In the genomic region with DNA sequence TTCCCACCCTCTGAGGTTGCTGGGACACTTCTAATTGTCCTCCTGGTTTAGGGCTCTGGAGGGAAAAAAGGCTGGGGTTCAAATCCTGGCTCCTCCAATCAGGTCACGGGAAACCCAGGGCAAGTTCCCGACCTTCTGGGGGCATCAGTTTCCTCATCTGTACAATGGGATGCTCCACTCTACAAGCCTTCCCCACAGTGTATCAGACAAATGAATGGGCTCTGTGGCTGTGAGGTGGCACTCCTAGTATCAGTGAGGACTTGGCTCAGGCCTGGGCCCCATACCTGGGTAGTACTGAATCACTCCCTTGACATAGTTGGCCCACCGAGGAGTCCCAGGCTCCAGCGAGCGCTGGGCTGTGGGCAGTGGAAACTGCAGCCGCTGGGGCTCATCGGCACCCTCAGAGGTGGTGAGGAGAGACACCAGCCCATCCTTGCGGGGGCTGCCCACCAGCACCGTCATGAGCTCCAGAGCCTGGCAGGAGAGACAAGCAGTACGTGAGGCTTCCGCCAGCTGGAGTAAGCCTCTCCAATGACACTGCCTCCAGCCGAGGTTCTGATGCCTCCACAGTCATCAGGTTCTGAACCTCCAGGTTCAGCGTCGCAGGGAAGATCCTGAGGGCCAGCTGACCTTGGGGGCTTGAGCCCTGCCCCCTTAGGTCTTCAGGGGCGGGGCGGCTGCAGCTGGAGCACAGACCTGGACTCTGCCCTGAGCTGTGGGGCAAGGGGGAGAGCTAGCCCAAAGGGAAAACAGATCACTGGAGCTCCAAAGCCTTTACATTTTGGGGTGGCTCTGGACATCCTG, we compare ENCODE assay signal across 8 cellular contexts. TPM values are rescaled to one million over a fixed set of nuclear protein-coding genes. Genes with fewer than 3 reads are reported as not detected.
DNase-seq lines count a peak whose midpoint lies in the region; ATAC-seq and TF ChIP-seq lines count a peak whose summit lies in the region.

No MANE protein-coding gene starts in this region.

- ATAC-seq in SK-N-SH treated with all-trans-retinoic acid at 6 μM for 48 hours (peak; percentile 3; the same call in 2 of the 3 replicates), foreskin keratinocyte (peak; percentile 21), GM18907 (IDR thresholded peaks at IDR 0.05; ENCODE audit: unreplicated experiment) (no peak)

- DNase-seq in GM03348 (ENCODE audit: low spot score): peak; percentile 6
- DNase-seq in foreskin keratinocyte: peak in 1 of 2 donors; percentile 67
- no peak for DNase-seq in retinal pigment epithelial cell (ENCODE audit: low read depth)
- no peak for DNase-seq in NCI-H446 (lab: John Stamatoyannopoulos, UW)
- DNase-seq in activated CD4-positive, alpha-beta T cell treated with anti-CD3 and anti-CD28 coated beads for 1 hour: no peak
- DNase-seq in COLO829 (ENCODE audit: low spot score): no peak

- H3K4me3 ChIP-seq in retinal pigment epithelial cell (ENCODE audit: low read length): peak overlapping the region; percentile 49

- H3K4me1 ChIP-seq in foreskin keratinocyte: no peaks in the 10 kb centered on the region

- TF ChIP-seq CTCF in foreskin keratinocyte (conservative IDR thresholded peaks at IDR 0.05) (no peak), retinal pigment epithelial cell (conservative IDR thresholded peaks at IDR 0.05; ENCODE audit: low read depth, low read length) (no peak)

- H3K27ac ChIP-seq in foreskin keratinocyte: no peak overlapping the region

- H3K27me3 ChIP-seq in foreskin keratinocyte: no peaks in the 10 kb centered on the region

TF ChIP-seq in SK-N-SH treated with all-trans-retinoic acid at 6 μM for 48 hours, 23 proteins besides CTCF, POLR2A, EP300 and RAD21:
- TF ChIP-seq, protein P1, sequence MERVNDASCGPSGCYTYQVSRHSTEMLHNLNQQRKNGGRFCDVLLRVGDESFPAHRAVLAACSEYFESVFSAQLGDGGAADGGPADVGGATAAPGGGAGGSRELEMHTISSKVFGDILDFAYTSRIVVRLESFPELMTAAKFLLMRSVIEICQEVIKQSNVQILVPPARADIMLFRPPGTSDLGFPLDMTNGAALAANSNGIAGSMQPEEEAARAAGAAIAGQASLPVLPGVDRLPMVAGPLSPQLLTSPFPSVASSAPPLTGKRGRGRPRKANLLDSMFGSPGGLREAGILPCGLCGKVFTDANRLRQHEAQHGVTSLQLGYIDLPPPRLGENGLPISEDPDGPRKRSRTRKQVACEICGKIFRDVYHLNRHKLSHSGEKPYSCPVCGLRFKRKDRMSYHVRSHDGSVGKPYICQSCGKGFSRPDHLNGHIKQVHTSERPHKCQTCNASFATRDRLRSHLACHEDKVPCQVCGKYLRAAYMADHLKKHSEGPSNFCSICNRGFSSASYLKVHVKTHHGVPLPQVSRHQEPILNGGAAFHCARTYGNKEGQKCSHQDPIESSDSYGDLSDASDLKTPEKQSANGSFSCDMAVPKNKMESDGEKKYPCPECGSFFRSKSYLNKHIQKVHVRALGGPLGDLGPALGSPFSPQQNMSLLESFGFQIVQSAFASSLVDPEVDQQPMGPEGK (CRISPR knock-in tag; IDR thresholded peaks at IDR 0.05; ENCODE audit: borderline replicate concordance): no peak
- TF ChIP-seq POU6F1 (CRISPR knock-in tag; IDR thresholded peaks at IDR 0.05; ENCODE audit: borderline replicate concordance, low read depth): no peak
- TF ChIP-seq PPARA (CRISPR knock-in tag; IDR thresholded peaks at IDR 0.05; ENCODE audit: borderline replicate concordance): no peak
- no peak for TF ChIP-seq ARNTL (CRISPR knock-in tag; IDR thresholded peaks at IDR 0.05; ENCODE audit: borderline replicate concordance, low read depth)
- TF ChIP-seq SNAI2 (CRISPR knock-in tag; IDR thresholded peaks at IDR 0.05): no peak
- no peak for TF ChIP-seq RARB (CRISPR knock-in tag; IDR thresholded peaks at IDR 0.05)
- no peak for TF ChIP-seq ZFP30 (CRISPR knock-in tag; IDR thresholded peaks at IDR 0.05)
- no peak for TF ChIP-seq GLIS3 (CRISPR knock-in tag; IDR thresholded peaks at IDR 0.05)
- TF ChIP-seq ISL1 (CRISPR knock-in tag; IDR thresholded peaks at IDR 0.05): no peak
- TF ChIP-seq BACH2 (CRISPR knock-in tag; IDR thresholded peaks at IDR 0.05; ENCODE audit: borderline replicate concordance): no peak
- no peak for TF ChIP-seq ZNF70 (CRISPR knock-in tag; IDR thresholded peaks at IDR 0.05)
- no peak for TF ChIP-seq ZC3H10 (CRISPR knock-in tag; IDR thresholded peaks at IDR 0.05)
- TF ChIP-seq CSRNP3 (CRISPR knock-in tag; IDR thresholded peaks at IDR 0.05): no peak

RNA-seq across cellular contexts. Expression of gene GALK1, which starts 1.2 kb away (rescaled TPM):
- total RNA-seq in foreskin keratinocyte: 6.8 and 8.3 TPM in 2 replicates
- polyA plus RNA-seq in foreskin keratinocyte: 5.3 and 7.8 TPM in 2 replicates

RNA-seq across cellular contexts. Expression of gene UNK, which starts 20.8 kb away (rescaled TPM):
- 15.0 and 16.3 TPM in 2 replicates for total RNA-seq in foreskin keratinocyte
- 11.3 and 12.7 TPM in 2 replicates for polyA plus RNA-seq in foreskin keratinocyte

RNA-seq across cellular contexts. Expression of gene ITGB4, which starts 42.6 kb away (rescaled TPM):
- total RNA-seq in foreskin keratinocyte: 956 and 1,415 TPM in 2 replicates
- polyA plus RNA-seq in foreskin keratinocyte: 1,123 and 1,776 TPM in 2 replicates
